In the genomic region with DNA sequence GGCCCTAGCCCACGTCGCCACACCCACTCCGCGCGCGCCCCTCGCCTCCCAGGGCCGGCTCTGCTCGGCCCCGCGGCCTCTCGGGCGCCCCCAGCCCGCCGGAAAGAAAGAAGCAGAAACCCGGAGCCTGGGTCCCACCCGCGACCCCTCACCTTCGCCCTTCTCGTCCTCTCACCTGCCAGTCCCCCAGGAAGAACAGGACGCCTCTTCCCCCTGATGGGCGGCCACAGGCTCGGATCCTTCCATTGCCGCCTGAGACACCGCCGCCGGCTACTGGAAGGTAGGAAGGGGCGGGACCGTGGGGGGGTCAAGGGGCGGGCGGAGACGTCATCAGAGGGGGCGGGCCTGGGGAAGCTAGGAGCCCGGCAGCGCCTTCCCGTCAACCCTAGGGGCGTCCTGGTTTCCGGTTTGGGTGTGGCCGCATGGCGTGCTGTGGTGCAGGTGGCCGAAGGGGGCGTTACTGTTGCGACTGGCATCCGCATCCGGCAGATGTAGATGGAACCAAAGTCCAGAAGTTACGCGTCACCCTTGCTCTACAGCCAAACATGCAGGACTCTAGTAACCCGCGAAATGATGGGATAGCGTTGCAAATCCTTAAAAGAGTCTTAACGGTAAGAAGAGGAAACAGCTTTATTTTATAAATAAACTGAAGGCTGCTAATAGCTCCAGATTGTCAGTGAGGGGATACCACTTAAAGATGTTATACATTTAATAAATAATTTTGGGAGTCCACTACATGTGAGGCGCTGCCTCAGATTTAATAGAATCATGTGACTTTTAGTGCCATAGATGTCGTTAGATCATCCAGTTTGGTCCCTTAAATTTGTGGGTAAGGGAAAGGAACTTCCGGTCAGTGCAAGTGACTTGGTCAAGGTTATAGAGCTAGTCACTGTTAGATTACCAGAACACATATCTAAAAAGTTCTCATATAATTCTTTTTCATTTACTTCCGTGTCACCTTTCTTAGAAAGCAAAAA, we compare ENCODE assay signal across 8 cellular contexts.
A peak's percentile ranks its signal among the peaks of the same experiment; 100 is the strongest.
DNase-seq lines count a peak whose midpoint lies in the region; ATAC-seq and TF ChIP-seq lines count a peak whose summit lies in the region.

A gene (minus strand): TSS at position 282 of the 977 bp plus-strand sequence. CDS start 36 bp downstream, at position 246.

- peak; percentile 94 for DNase-seq in NCI-H2081 (lab: John Stamatoyannopoulos, UW)
- DNase-seq in T1000 (lab: John Stamatoyannopoulos, UW), result peak; percentile 93
- peak; percentile 98 for DNase-seq in astrocyte of the hippocampus (ENCODE audit: low read depth, low spot score)
- peak; percentile 88 to 92 for DNase-seq in hippocampal formation (lab: John Stamatoyannopoulos, UW)
- DNase-seq in retina, result peak; percentile 95

- peak; percentile 64 for TF ChIP-seq CTCF in 22Rv1 (IDR thresholded peaks at IDR 0.05)

- peak within 1 kb of the TSS; percentile 77 for H3K27ac ChIP-seq in 22Rv1

- ATAC-seq in GM18511 (IDR thresholded peaks at IDR 0.05; ENCODE audit: unreplicated experiment), result peak; percentile 98
- ATAC-seq in HG03039 (IDR thresholded peaks at IDR 0.05; ENCODE audit: unreplicated experiment), result peak; percentile 98

Comparison
In these comparisons a context has a peak if more than half of its experiments do, and no peak if none do; other contexts are left out.
1. Peak in every context shown above with its lines: DNase-seq, ATAC-seq and H3K27ac ChIP-seq.